In the genomic region with DNA sequence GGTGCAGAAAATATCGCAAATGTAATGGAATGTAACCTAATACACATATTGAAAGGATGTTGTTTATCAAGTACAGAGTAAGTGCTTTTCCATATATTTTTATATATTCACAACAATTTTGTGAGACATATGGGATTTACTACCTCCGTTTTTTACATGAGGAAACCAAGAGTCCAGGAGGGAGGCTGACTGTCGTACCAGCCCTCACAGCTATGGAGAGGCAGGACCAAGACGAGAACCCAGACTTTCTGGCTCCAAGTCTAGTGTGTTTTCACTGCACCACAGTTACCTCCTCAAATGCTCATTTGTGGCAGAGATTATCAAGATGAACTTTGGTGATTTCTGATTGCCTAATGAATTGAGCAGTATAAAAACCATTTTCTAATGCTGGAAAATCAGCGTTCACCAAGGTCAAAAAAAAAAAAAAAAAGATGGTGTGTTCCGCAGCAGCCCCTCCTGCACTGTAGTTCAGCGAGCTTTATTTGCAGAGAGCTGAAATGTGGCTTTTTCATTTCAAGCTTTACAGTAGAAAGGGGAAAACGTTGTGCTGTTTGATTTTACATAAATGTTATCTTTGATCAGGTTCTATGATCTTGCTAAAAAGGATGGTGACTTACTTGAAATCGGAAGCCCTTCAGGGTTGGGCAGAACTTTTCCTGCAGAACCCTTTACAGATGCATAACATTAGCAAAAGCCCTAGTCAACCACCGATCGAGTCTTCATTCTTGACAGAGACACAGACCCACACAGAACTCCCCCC, we compare ENCODE assay signal across 1 cellular context.
TF ChIP-seq lines count a peak whose summit lies in the region.

No MANE protein-coding gene starts in this region.

TF ChIP-seq in HepG2, 621 proteins besides CTCF, POLR2A, EP300 and RAD21:
- TF ChIP-seq, protein P1, sequence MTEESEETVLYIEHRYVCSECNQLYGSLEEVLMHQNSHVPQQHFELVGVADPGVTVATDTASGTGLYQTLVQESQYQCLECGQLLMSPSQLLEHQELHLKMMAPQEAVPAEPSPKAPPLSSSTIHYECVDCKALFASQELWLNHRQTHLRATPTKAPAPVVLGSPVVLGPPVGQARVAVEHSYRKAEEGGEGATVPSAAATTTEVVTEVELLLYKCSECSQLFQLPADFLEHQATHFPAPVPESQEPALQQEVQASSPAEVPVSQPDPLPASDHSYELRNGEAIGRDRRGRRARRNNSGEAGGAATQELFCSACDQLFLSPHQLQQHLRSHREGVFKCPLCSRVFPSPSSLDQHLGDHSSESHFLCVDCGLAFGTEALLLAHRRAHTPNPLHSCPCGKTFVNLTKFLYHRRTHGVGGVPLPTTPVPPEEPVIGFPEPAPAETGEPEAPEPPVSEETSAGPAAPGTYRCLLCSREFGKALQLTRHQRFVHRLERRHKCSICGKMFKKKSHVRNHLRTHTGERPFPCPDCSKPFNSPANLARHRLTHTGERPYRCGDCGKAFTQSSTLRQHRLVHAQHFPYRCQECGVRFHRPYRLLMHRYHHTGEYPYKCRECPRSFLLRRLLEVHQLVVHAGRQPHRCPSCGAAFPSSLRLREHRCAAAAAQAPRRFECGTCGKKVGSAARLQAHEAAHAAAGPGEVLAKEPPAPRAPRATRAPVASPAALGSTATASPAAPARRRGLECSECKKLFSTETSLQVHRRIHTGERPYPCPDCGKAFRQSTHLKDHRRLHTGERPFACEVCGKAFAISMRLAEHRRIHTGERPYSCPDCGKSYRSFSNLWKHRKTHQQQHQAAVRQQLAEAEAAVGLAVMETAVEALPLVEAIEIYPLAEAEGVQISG (CRISPR knock-in tag; IDR thresholded peaks at IDR 0.05) = no peak
- no peak for TF ChIP-seq DPF2 (CRISPR knock-in tag; IDR thresholded peaks at IDR 0.05; ENCODE audit: borderline replicate concordance, low read depth)
